Comparison of ENCODE assay signal across 20 cellular contexts in the genomic region with DNA sequence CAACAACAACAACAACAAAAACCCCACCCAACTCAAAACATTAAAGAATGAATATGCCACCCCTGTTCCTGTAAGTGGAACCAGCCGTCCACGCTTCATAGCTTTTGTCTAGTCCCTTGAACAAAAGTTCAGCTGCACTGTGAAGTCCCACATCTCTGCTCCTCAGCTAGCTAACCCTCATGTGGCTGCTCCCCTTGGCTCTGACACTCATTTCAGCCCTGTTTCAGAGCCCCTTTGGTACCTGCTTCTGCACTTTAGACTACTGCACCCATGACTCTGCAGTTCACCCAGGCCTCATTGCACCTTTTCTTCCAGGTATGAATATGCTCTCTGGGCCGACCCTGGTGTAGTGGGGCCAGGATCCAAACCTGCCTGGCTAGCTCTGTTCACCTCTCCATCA.
DNase-seq lines count a peak whose midpoint lies in the region; ATAC-seq, FAIRE-seq and TF ChIP-seq lines count a peak whose summit lies in the region.
"Had no signal": no experiment of that assay in that cellular context is flagged by ENCODE, and none has a peak within 500 bp of the region (broad histone marks: within the 10 kb centered on the region; RNA-seq: fewer than 3 reads in every experiment).

No MANE protein-coding gene starts in this region.

- no peaks in the 10 kb centered on the region for H3K9me3 Mint-ChIP-seq in GM23338
- H3K9me3 Mint-ChIP-seq: HFFc6 had no signal

- no peak for FAIRE-seq in HepG2 (lab: Jason Lieb, UNC)
- FAIRE-seq in H1 (lab: Jason Lieb, UNC), result no peak
- FAIRE-seq: A204.1, GM19239 had no signal

- TF ChIP-seq CTCF in HepG2 (CRISPR knock-in tag; IDR thresholded peaks at IDR 0.05) (no peak), right lobe of liver (IDR thresholded peaks at IDR 0.05) (no peak), GM23338 (conservative IDR thresholded peaks at IDR 0.05; ENCODE audit: low read depth in 2 of 2) (no peak), H1 (IDR thresholded peaks at IDR 0.05; ENCODE audit: control extremely low read depth in 1 of 3, insufficient read depth in 1 of 3, low read depth in 1 of 3, low read length in 3 of 3) (no peak), MM.1S (IDR thresholded peaks at IDR 0.05; ENCODE audit: low read length) (no peak), gastroesophageal sphincter (IDR thresholded peaks at IDR 0.05) (no peak)

- H2BK120ac ChIP-seq in H1 (replicated peaks; ENCODE audit: low read depth, low read length), result no peak overlapping the region

- H3K9me2 ChIP-seq in GM23338 (ENCODE audit: insufficient read depth) (no peaks in the 10 kb centered on the region), MM.1S (replicated peaks; ENCODE audit: insufficient read depth, low read length) (no peaks in the 10 kb centered on the region)

- no peaks in the 10 kb centered on the region for H3K79me2 ChIP-seq in HepG2 (ENCODE audit: insufficient read depth, low read length)
- no peaks in the 10 kb centered on the region for H3K79me2 ChIP-seq in GM23338 (replicated peaks; ENCODE audit: insufficient read depth)
- no peaks in the 10 kb centered on the region for H3K79me2 ChIP-seq in H1 (ENCODE audit: control insufficient read depth in 1 of 2, insufficient read depth in 2 of 2, low read length in 2 of 2)
- no peaks in the 10 kb centered on the region for H3K79me2 ChIP-seq in MM.1S (ENCODE audit: low read length)

- TF ChIP-seq POLR2A in HepG2 (IDR thresholded peaks at IDR 0.05; ENCODE audit: insufficient read depth in 1 of 2, low read depth in 2 of 2, low read length in 2 of 2), result no peak
- no peak for TF ChIP-seq POLR2A in right lobe of liver (IDR thresholded peaks at IDR 0.05)
- no peak for TF ChIP-seq POLR2A in H1 (IDR thresholded peaks at IDR 0.05; ENCODE audit: control extremely low read depth in 1 of 2, low read depth in 2 of 2, low read length in 2 of 2)
- no peak for TF ChIP-seq POLR2A in gastroesophageal sphincter (IDR thresholded peaks at IDR 0.05)

- H4K20me1 ChIP-seq in HepG2 (ENCODE audit: insufficient read depth, low read length) (no peaks in the 10 kb centered on the region), GM23338 (replicated peaks; ENCODE audit: insufficient read depth) (0 out of 2 replicates have a peak, but pooled peaks cover 3% of the 10 kb centered on the region), H1 (replicated peaks in 1 of 2; ENCODE audit: control insufficient read depth in 1 of 2, insufficient read depth in 2 of 2, low read length in 2 of 2) (no peaks in the 10 kb centered on the region), MM.1S (ENCODE audit: insufficient read depth, low read length) (no peaks in the 10 kb centered on the region)

- H3K4me3 ChIP-seq in HepG2 (replicated peaks in 1 of 3; ENCODE audit: insufficient read depth in 1 of 3, low read depth in 2 of 3, low read length in 3 of 3) (no peak overlapping the region), right lobe of liver (no peak overlapping the region), GM23338 (no peak overlapping the region), H1 (ENCODE audit: extremely low read depth in 1 of 4, insufficient read depth in 2 of 4, low read depth in 3 of 4, low read length in 4 of 4) (no peak overlapping the region), MM.1S (ENCODE audit: low read length) (no peak overlapping the region), gastroesophageal sphincter (no peak overlapping the region)
- H3K4me3 ChIP-seq: GM23248 had no signal

- H3K27ac Mint-ChIP-seq in GM23338, result peak overlapping the region; percentile 50; the same call in 1 of the 2 replicates
- H3K27ac Mint-ChIP-seq: HFFc6 had no signal

- no peak overlapping the region for H2BK15ac ChIP-seq in H1 (ENCODE audit: low read length)

- intact Hi-C loops in HepG2 (cut with micrococcal nuclease; ENCODE audit: unreplicated experiment), result loop anchor here (1.0 kb wide), 2 partner anchors 175 to 210 kb away; no protein-coding TSS in a partner anchor
- intact Hi-C loops in right lobe of liver (cut with DNase I), result no loop called here

- peak overlapping the region; percentile 21; the same call in 1 of the 2 replicates for H2BK5ac ChIP-seq in H1 (ENCODE audit: low read depth, low read length)

- H2AFZ ChIP-seq in HepG2 (ENCODE audit: low read length) (no peak overlapping the region), GM23338 (no peak overlapping the region), H1 (ENCODE audit: low read length) (no peak overlapping the region), MM.1S (ENCODE audit: low read length) (no peak overlapping the region)
- H2AFZ ChIP-seq: GM23248 had no signal

- DNase-seq in HepG2 (ENCODE audit: low spot score) (no peak), right lobe of liver (no peak), GM23338 (ENCODE audit: low spot score) (no peak), H1 (ENCODE audit: low read depth in 1 of 2, low spot score in 2 of 2) (no peak), MM.1S (no peak)
- DNase-seq: ACHN; BE2C; CD4-positive, alpha-beta memory T cell; DMS153; DMS79; GDM1; GM23248; HFFc6; KG1 had no signal

- CTCF ChIA-PET in HepG2 (lab: Yijun Ruan, JAX; ENCODE audit: low intra/inter-chr PET ratio, low total read pairs), result interaction anchor here (2.1 kb wide), 1 partner anchor 210 kb away, joined by 9 read pairs; no protein-coding TSS in a partner anchor
- CTCF ChIA-PET in H1 (lab: Charles Lee; ENCODE audit: partially characterized antibody), result interaction anchor here (0.6 to 6.7 kb wide), 20 partner anchors 10 to 323 kb away, joined by 3 to 51 read pairs (median 4); no protein-coding TSS in a partner anchor

- peaks cover 3% of the 10 kb centered on the region for H3K27me3 Mint-ChIP-seq in GM23338 (ENCODE audit: insufficient read depth, low read depth, poor library complexity)
- H3K27me3 Mint-ChIP-seq: CD4-positive, alpha-beta memory T cell had no signal

- no peak overlapping the region for H2AK5ac ChIP-seq in H1 (ENCODE audit: low read depth, low read length)

- H3K27me3 ChIP-seq in HepG2 (ENCODE audit: control insufficient read depth in 1 of 2, insufficient read depth in 2 of 2, low read length in 2 of 2) (no peaks in the 10 kb centered on the region), right lobe of liver (no peaks in the 10 kb centered on the region), GM23338 (ENCODE audit: insufficient read depth) (no peaks in the 10 kb centered on the region), H1 (replicated peaks in 1 of 4; ENCODE audit: control insufficient read depth in 3 of 4, extremely low read depth in 1 of 4, insufficient read depth in 3 of 4, low read length in 3 of 4) (no peaks in the 10 kb centered on the region), MM.1S (replicated peaks; ENCODE audit: insufficient read depth, low read length) (no peaks in the 10 kb centered on the region), gastroesophageal sphincter (no peaks in the 10 kb centered on the region)
- H3K27me3 ChIP-seq: BE2C had no signal

- in situ Hi-C loops in HepG2 (cut with HindIII; ENCODE audit: extremely low pct_ligation_motif_present, low pct_unique_long_range_greater_than_20kb), result no loop called here

- H3K4me1 ChIP-seq in HepG2 (ENCODE audit: insufficient read depth, low read length), result peaks cover 15% of the 10 kb centered on the region
- no peaks in the 10 kb centered on the region for H3K4me1 ChIP-seq in right lobe of liver
- H3K4me1 ChIP-seq in GM23338 (ENCODE audit: insufficient read depth), result 0 out of 2 replicates have a peak, but pooled peaks cover 7% of the 10 kb centered on the region
- H3K4me1 ChIP-seq in H1 (replicated peaks in 1 of 4; ENCODE audit: control insufficient read depth in 3 of 4, insufficient read depth in 4 of 4, low read length in 3 of 4), result peaks cover 0 to 4% (median 0%) of the 10 kb centered on the region in 4 experiments; a peak in 3 of 7 replicates
- H3K4me1 ChIP-seq in MM.1S (ENCODE audit: low read length), result 0 out of 2 replicates have a peak, but pooled peaks cover 6% of the 10 kb centered on the region
- H3K4me1 ChIP-seq in gastroesophageal sphincter, result no peaks in the 10 kb centered on the region
- H3K4me1 ChIP-seq: BE2C had no signal

- no peak for TF ChIP-seq RAD21 in HepG2 (CRISPR knock-in tag; IDR thresholded peaks at IDR 0.05)
- no peak for TF ChIP-seq RAD21 in H1 (IDR thresholded peaks at IDR 0.05 in 1 of 2, conservative IDR thresholded peaks at IDR 0.05 in 1 of 2; ENCODE audit: low read depth in 2 of 2, low read length in 2 of 2)

- H2BK20ac ChIP-seq in H1 (ENCODE audit: low read length), result no peak overlapping the region

- H3K27ac ChIP-seq in HepG2 (ENCODE audit: extremely low read length, insufficient read depth, low read length) (no peak overlapping the region), right lobe of liver (no peak overlapping the region), GM23338 (ENCODE audit: low read depth) (no peak overlapping the region), H1 (ENCODE audit: low read depth, low read length) (no peak overlapping the region), MM.1S (ENCODE audit: low read length) (no peak overlapping the region), gastroesophageal sphincter (no peak overlapping the region)
- H3K27ac ChIP-seq: C4-2B, GM23248 had no signal

- H3K9me3 ChIP-seq in HepG2 (ENCODE audit: low read length), result no peaks in the 10 kb centered on the region
- H3K9me3 ChIP-seq in right lobe of liver, result no peaks in the 10 kb centered on the region
- no peaks in the 10 kb centered on the region for H3K9me3 ChIP-seq in H1 (ENCODE audit: insufficient read depth in 2 of 2, low read depth in 1 of 2, low read length in 1 of 2)
- no peaks in the 10 kb centered on the region for H3K9me3 ChIP-seq in MM.1S (replicated peaks; ENCODE audit: insufficient read depth, low read length)
- H3K9me3 ChIP-seq in gastroesophageal sphincter, result no peaks in the 10 kb centered on the region
- H3K9me3 ChIP-seq: BE2C had no signal

- no peak overlapping the region for H3K4ac ChIP-seq in H1 (replicated peaks; ENCODE audit: insufficient read length, low read depth, low read length)

- no peaks in the 10 kb centered on the region for H3K79me1 ChIP-seq in H1 (ENCODE audit: low read depth, low read length)

- ATAC-seq in HepG2 (peak; percentile 41), right lobe of liver (no peak), GM23338 (no peak), GM18498 (IDR thresholded peaks at IDR 0.05; ENCODE audit: unreplicated experiment) (no peak), gastroesophageal sphincter (no peak)
- ATAC-seq: HCT116 had no signal

- no peaks in the 10 kb centered on the region for H3K36me3 ChIP-seq in HepG2 (replicated peaks in 1 of 2; ENCODE audit: control insufficient read depth in 1 of 2, insufficient read depth in 2 of 2, low read length in 2 of 2)
- H3K36me3 ChIP-seq in right lobe of liver, result no peaks in the 10 kb centered on the region
- no peaks in the 10 kb centered on the region for H3K36me3 ChIP-seq in GM23338 (ENCODE audit: insufficient read depth)
- H3K36me3 ChIP-seq in H1 (ENCODE audit: control insufficient read depth in 2 of 4, insufficient read depth in 4 of 4, low read length in 3 of 4), result no peaks in the 10 kb centered on the region; a peak in 1 of 8 replicates
- no peaks in the 10 kb centered on the region for H3K36me3 ChIP-seq in MM.1S (replicated peaks; ENCODE audit: insufficient read depth, low read length)
- H3K36me3 ChIP-seq in gastroesophageal sphincter, result no peaks in the 10 kb centered on the region
- H3K36me3 ChIP-seq: BE2C had no signal

- no peak overlapping the region for H3K56ac ChIP-seq in H1 (replicated peaks; ENCODE audit: insufficient read length, low read depth, low read length)

- no peak overlapping the region for H4K91ac ChIP-seq in H1 (replicated peaks; ENCODE audit: insufficient read length, low read length)

- H2BK12ac ChIP-seq in H1 (ENCODE audit: low read depth, low read length), result no peak overlapping the region

- WGBS in HepG2 (ENCODE audit: low lambda C conversion rate), result 67% methylated on average over 3 of the region's 3 CpGs
- WGBS in right lobe of liver (ENCODE audit: insufficient coverage, low coverage, low lambda C conversion rate, missing lambda C conversion rate), result 100% methylated on average over 2 of the region's 3 CpGs
- WGBS in H1 (ENCODE audit: extremely low coverage in 1 of 2, insufficient coverage in 1 of 2, insufficient read length in 1 of 2, insufficient replicate concordance in 2 of 2, low coverage in 1 of 2, low lambda C conversion rate in 2 of 2, missing lambda C conversion rate in 1 of 2), 2 experiments, result 58% methylated on average over 3 of the region's 3 CpGs; no CpG with 5 or more reads in 1 of the 2 experiments
- WGBS in gastroesophageal sphincter (ENCODE audit: low coverage in 1 of 2), 2 donors, result 50 to 94% methylated on average over 2 to 3 of the region's 3 CpGs

- no peak overlapping the region for H3K14ac ChIP-seq in H1 (ENCODE audit: insufficient read length)

- no peak overlapping the region for H3K4me2 ChIP-seq in HepG2 (ENCODE audit: low read depth, low read length)
- H3K4me2 ChIP-seq in GM23338, result no peak overlapping the region
- H3K4me2 ChIP-seq in H1 (ENCODE audit: insufficient read depth in 1 of 2, low read depth in 2 of 2, low read length in 2 of 2), result no peak overlapping the region
- H3K4me2 ChIP-seq in MM.1S (ENCODE audit: low read depth, low read length), result no peak overlapping the region

- H4K5ac ChIP-seq in H1 (ENCODE audit: insufficient read length, low read depth, low read length), result no peak overlapping the region

- no peak overlapping the region for H3K4me3 Mint-ChIP-seq in GM23338
- H3K4me3 Mint-ChIP-seq: CD4-positive, alpha-beta memory T cell; HFFc6 had no signal

- no peaks in the 10 kb centered on the region for H3K36me3 Mint-ChIP-seq in GM23338 (ENCODE audit: low read depth)

- no peak for TF ChIP-seq EP300 in HepG2 (IDR thresholded peaks at IDR 0.05; ENCODE audit: low read depth in 2 of 2, low read length in 2 of 2)
- TF ChIP-seq EP300 in HepG2 (CRISPR knock-in tag; IDR thresholded peaks at IDR 0.05; ENCODE audit: borderline replicate concordance), result no peak
- no peak for TF ChIP-seq EP300 in H1 (IDR thresholded peaks at IDR 0.05; ENCODE audit: borderline replicate concordance in 1 of 2, low read depth in 2 of 2, low read length in 2 of 2)
- no peak for TF ChIP-seq EP300 in gastroesophageal sphincter (IDR thresholded peaks at IDR 0.05)

- H3K18ac ChIP-seq in H1 (ENCODE audit: extremely low read depth, low read length), result no peak overlapping the region

- H3K9ac ChIP-seq in HepG2 (ENCODE audit: insufficient read depth, low read depth, low read length) (no peak overlapping the region), H1 (replicated peaks in 1 of 4; ENCODE audit: extremely low read depth in 1 of 4, low read depth in 3 of 4, low read length in 3 of 4) (no peak overlapping the region), MM.1S (ENCODE audit: low read length) (no peak overlapping the region)
- H3K9ac ChIP-seq: GM23248 had no signal

- BruUV-seq in HepG2 (replicated peaks; lab: Mats Ljungman, UMichigan), result no TSS peak

- H4K8ac ChIP-seq in H1 (ENCODE audit: extremely low read depth, insufficient read depth, low read length), result no peak overlapping the region

- H3F3A ChIP-seq in GM23338 (replicated peaks; ENCODE audit: low read depth), result no peaks in the 10 kb centered on the region
- no peaks in the 10 kb centered on the region for H3F3A ChIP-seq in MM.1S (ENCODE audit: insufficient read depth, low read length)

- peaks cover 14% of the 10 kb centered on the region; the same call in 2 of the 3 replicates for H3K4me1 Mint-ChIP-seq in GM23338

- POLR2A ChIA-PET in HepG2 (lab: Yijun Ruan, JAX) (interaction anchor here (2.0 kb wide), 1 partner anchor 9 kb away, joined by 7 read pairs; no protein-coding TSS in a partner anchor), H1 (lab: Charles Lee; ENCODE audit: partially characterized antibody) (interaction anchor here (0.6 kb wide), 1 partner anchor 113 kb away, joined by 3 read pairs; no protein-coding TSS in a partner anchor)

- no peaks in the 10 kb centered on the region for H3K23me2 ChIP-seq in H1 (ENCODE audit: low read depth, low read length)

- H3K23ac ChIP-seq in H1 (ENCODE audit: insufficient read length), result no peak overlapping the region
